ENCODE assay signal across 8 cellular contexts in the genomic region with DNA sequence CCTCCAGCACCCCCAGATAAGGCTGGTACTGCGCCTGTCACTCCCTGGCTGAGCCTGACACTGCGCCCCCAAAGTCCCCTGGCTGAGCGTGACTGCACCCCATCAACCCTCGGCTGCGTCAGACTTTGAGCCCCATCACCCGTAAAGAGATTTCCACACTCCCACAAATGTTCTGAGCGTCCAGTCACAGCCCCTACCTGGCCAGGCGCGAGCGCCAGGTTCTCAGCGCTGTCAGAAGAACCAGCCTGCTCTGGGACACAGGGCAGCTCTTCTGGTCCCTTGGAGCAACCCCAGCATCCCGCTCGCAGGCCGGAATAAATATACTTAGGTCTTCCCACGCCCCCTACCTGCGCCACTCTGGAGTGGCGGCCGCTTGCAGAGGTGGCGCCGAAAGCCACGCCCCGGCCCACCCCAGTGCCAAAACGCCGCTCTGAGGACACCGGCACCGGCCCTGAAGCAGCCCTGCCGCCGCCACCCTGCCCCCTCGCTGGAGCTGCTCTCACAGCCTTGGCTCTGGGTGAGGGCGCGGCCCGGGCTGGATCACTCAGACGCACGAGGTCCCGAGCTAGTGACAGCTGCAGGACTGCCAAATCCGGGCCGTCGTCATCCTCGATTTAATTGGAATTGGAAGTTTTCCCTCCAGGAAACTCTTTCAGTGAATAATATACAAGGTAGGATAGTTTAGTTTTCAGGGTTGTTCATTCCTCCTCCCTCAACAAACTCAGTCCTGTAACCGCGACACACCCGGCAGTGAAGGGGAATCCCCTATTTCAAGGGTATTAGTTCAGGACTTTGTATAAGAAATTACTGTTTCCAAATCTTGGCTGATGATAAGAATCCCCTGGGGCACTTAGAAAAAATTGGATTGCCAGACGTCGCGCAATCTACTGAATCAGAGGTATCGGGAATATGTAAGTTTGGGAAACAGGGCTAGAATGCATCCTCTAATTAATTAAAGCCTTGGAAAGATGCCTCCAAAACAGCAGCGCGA. TPM values are rescaled to one million over a fixed set of nuclear protein-coding genes. Genes with fewer than 3 reads are reported as not detected.
DNase-seq lines count a peak whose midpoint lies in the region; ATAC-seq and TF ChIP-seq lines count a peak whose summit lies in the region.

No MANE protein-coding gene starts in this region.

- intact Hi-C loops in Right ventricle myocardium inferior (cut with DNase I) = loop anchor here (1.0 to 10.0 kb wide), 4 partner anchors 45 to 162 kb away; partner anchors contain the start of genes ABHD17B and C9orf85
- intact Hi-C loops in transverse colon (cut with DNase I; ENCODE audit: low total_unique reads) = loop anchor here (10.0 kb wide), 1 partner anchor 165 kb away; no protein-coding TSS in a partner anchor

- no peaks in the 10 kb centered on the region for H3K9me3 ChIP-seq in transverse colon

- TF ChIP-seq CTCF in osteocyte (IDR thresholded peaks at IDR 0.05) = no peak
- TF ChIP-seq CTCF in transverse colon (IDR thresholded peaks at IDR 0.05) = peak in 3 of 5 experiments; percentile 26 to 54 (median 47)

- peaks cover 37% of the 10 kb centered on the region for H3K4me1 Mint-ChIP-seq in osteocyte (ENCODE audit: unreplicated experiment)

- WGBS in transverse colon (ENCODE audit: low coverage in 1 of 2), 2 donors = 5 to 7% methylated on average over 9 to 45 of the region's 48 CpGs

- H3K4me3 ChIP-seq in transverse colon = peak overlapping the region; percentile 59 to 92 (median 76)

- peak overlapping the region; percentile 96 to 99 (median 96) for H3K27ac ChIP-seq in transverse colon

- H3K9me3 Mint-ChIP-seq in osteocyte (ENCODE audit: unreplicated experiment) = no peaks in the 10 kb centered on the region

- no peaks in the 10 kb centered on the region for H3K27me3 ChIP-seq in transverse colon

- H3K4me3 Mint-ChIP-seq in osteocyte (ENCODE audit: unreplicated experiment) = peak overlapping the region; percentile 79

- DNase-seq in Ammon's horn (ENCODE audit: low spot score) = peak; percentile 65
- peak; percentile 63 for DNase-seq in RPMI7951 (ENCODE audit: low read depth)
- DNase-seq in activated naive CD4-positive, alpha-beta T cell (lab: John Stamatoyannopoulos, UW) = peak in 3 of 4 experiments; percentile 26 to 64 (median 33)
- peak; percentile 92 for DNase-seq in Right ventricle myocardium inferior (ENCODE audit: missing footprints)
- no peak for DNase-seq in osteocyte (ENCODE audit: extremely low spot score, unreplicated experiment)
- DNase-seq in transverse colon = peak; percentile 86

- H3K4me1 ChIP-seq in transverse colon = peaks cover 1 to 44% (median 32%) of the 10 kb centered on the region in 4 donors

- H3K36me3 ChIP-seq in transverse colon = no peaks in the 10 kb centered on the region

- TF ChIP-seq EP300 in transverse colon (IDR thresholded peaks at IDR 0.05; ENCODE audit: low read depth) = no peak

- ATAC-seq in GM19035 (IDR thresholded peaks at IDR 0.05; ENCODE audit: unreplicated experiment) (peak; percentile 41), HG03280 (IDR thresholded peaks at IDR 0.05; ENCODE audit: unreplicated experiment) (peak; percentile 27), Right ventricle myocardium inferior (peak; percentile 85)

- no peak overlapping the region for H3K27ac Mint-ChIP-seq in osteocyte (ENCODE audit: unreplicated experiment)

- H3K36me3 Mint-ChIP-seq in osteocyte (ENCODE audit: unreplicated experiment) = no peaks in the 10 kb centered on the region

- TF ChIP-seq POLR2A in transverse colon (IDR thresholded peaks at IDR 0.05) = peak; percentile 29

- H3K27me3 Mint-ChIP-seq in osteocyte (ENCODE audit: unreplicated experiment) = no peaks in the 10 kb centered on the region

- in situ Hi-C loops in transverse colon (cut with MboI; ENCODE audit: low pct_ligation_motif_present in 1 of 4, low pct_unique_long_range_greater_than_20kb in 1 of 4, low sequenced_read_pairs in 3 of 4) = loop anchor here (10.0 to 25.0 kb wide), 2 partner anchors 157 to 165 kb away; no protein-coding TSS in a partner anchor

RNA-seq across cellular contexts. Expression of gene CEMIP2, which starts 1.2 kb away (rescaled TPM):
- total RNA-seq in RPMI7951 (2014; rRNA removed; shearing (Covaris generic)) = 17.2 and 26.3 TPM in 2 replicates
- 9.3 TPM for total RNA-seq in Right ventricle myocardium inferior
- 20.9 and 23.0 TPM in 2 replicates for total RNA-seq in osteocyte
- 100 to 1,000 TPM in 3 of 4 donors, 10 to 100 TPM in 1; 56.3 to 352 (median 236) TPM for total RNA-seq in transverse colon

Comparison
In these comparisons a context has a peak if more than half of its experiments do, and no peak if none do; other contexts are left out.
1. ATAC-seq: peak in every context shown above with its lines; median percentile 85 in Right ventricle myocardium inferior; 41 in GM19035; 27 in HG03280.